Comparison of ENCODE assay signal across 7 cellular contexts in genomic region chr7:88614736-88615135, GRCh38.
"Had no signal": no experiment of that assay in that cellular context is flagged by ENCODE, and none has a peak within 500 bp of the region (broad histone marks: within the 10 kb centered on the region; RNA-seq: fewer than 3 reads in every experiment).

No MANE protein-coding gene starts in this region.

- H3K27ac ChIP-seq: GM23248 had no signal

- H3K4me3 ChIP-seq: GM23248, K562 had no signal

- ATAC-seq: K562 had no signal

- DNase-seq: GM23248, GOT3, H7, HCEC 1CT, IMR-90, KG1 had no signal

- H3K9ac ChIP-seq: GM23248 had no signal

- H2AFZ ChIP-seq: GM23248 had no signal
